In genomic region chr6:113370508-113370907, GRCh38 we compare ENCODE assay signal across 16 cellular contexts.
A peak's percentile ranks its signal among the peaks of the same experiment; 100 is the strongest.
DNase-seq lines count a peak whose midpoint lies in the region; ATAC-seq, FAIRE-seq and TF ChIP-seq lines count a peak whose summit lies in the region.
"Had no signal": no experiment of that assay in that cellular context is flagged by ENCODE, and none has a peak within 500 bp of the region (broad histone marks: within the 10 kb centered on the region; RNA-seq: fewer than 3 reads in every experiment).

No MANE protein-coding gene starts in this region.

- TF ChIP-seq POLR2A in uterus (IDR thresholded peaks at IDR 0.05): no peak

- H3K9ac ChIP-seq in SK-N-MC (ENCODE audit: insufficient read length): no peak overlapping the region
- no peak overlapping the region for H3K9ac ChIP-seq in kidney (ENCODE audit: low read length in 2 of 2)

- 53 to 100% (median 94%) methylated on average over 1 of the region's 1 CpG for WGBS in small intestine, 3 donors

- H3K4me1 ChIP-seq in kidney (ENCODE audit: control insufficient read depth in 1 of 2, insufficient read depth in 1 of 2, low read depth in 1 of 2, low read length in 2 of 2): no peaks in the 10 kb centered on the region
- no peaks in the 10 kb centered on the region for H3K4me1 ChIP-seq in small intestine (ENCODE audit: control insufficient read depth in 2 of 2, insufficient read depth in 1 of 2, low read depth in 1 of 2, low read length in 1 of 2)
- H3K4me1 ChIP-seq in uterus: no peaks in the 10 kb centered on the region
- H3K4me1 ChIP-seq: BE2C, HAP-1 had no signal

- H3K36me3 ChIP-seq in SK-N-MC (ENCODE audit: insufficient read depth, low read length): no peaks in the 10 kb centered on the region
- H3K36me3 ChIP-seq in kidney (ENCODE audit: control insufficient read depth in 1 of 2, insufficient read depth in 2 of 2, low read length in 2 of 2): no peaks in the 10 kb centered on the region
- no peaks in the 10 kb centered on the region for H3K36me3 ChIP-seq in small intestine (ENCODE audit: control insufficient read depth in 2 of 2, insufficient read depth in 2 of 2, low read length in 2 of 2)
- no peaks in the 10 kb centered on the region for H3K36me3 ChIP-seq in uterus
- H3K36me3 ChIP-seq: BE2C, HAP-1 had no signal

- peak overlapping the region; percentile 44 for H3K4me3 ChIP-seq in SK-N-MC
- H3K4me3 ChIP-seq in kidney (ENCODE audit: low read length in 2 of 2): no peak overlapping the region
- no peak overlapping the region for H3K4me3 ChIP-seq in small intestine (ENCODE audit: low read depth in 1 of 2, low read length in 2 of 2)
- H3K4me3 ChIP-seq in uterus: no peak overlapping the region
- H3K4me3 ChIP-seq: HAP-1 had no signal

- no peak for TF ChIP-seq CTCF in kidney (IDR thresholded peaks at IDR 0.05; ENCODE audit: borderline replicate concordance, extremely low read depth, insufficient read depth)
- no peak for TF ChIP-seq CTCF in uterus (IDR thresholded peaks at IDR 0.05)

- H3K27ac ChIP-seq in SK-N-MC (no peak overlapping the region), kidney (ENCODE audit: low read depth in 2 of 2, low read length in 2 of 2) (no peak overlapping the region), small intestine (ENCODE audit: low read depth in 1 of 2, low read length in 1 of 2) (no peak overlapping the region), uterus (no peak overlapping the region)
- H3K27ac ChIP-seq: C4-2B had no signal

- DNase-seq in SK-N-MC (ENCODE audit: low read depth, low spot score) (no peak), kidney (no peak), small intestine (no peak), HuH-7 (ENCODE audit: low spot score) (no peak), uterus (no peak)
- DNase-seq: BE2C; CD4-positive, alpha-beta memory T cell; DMS79; HFFc6 had no signal

- intact Hi-C loops in kidney (cut with DNase I): no loop called here
- intact Hi-C loops in uterus (cut with DNase I; ENCODE audit: low total_unique reads): no loop called here

- FAIRE-seq in G401.6 (lab: Jason Lieb, UNC) (peak; percentile 70), kidney (lab: Jason Lieb, UNC) (peak; percentile 57), small intestine (lab: Jason Lieb, UNC) (peak; percentile 65)
- FAIRE-seq: GM12892, H1, HepG2 had no signal

- H3K9me3 ChIP-seq in SK-N-MC (ENCODE audit: low read depth, low read length) (no peaks in the 10 kb centered on the region), kidney (ENCODE audit: control insufficient read depth in 1 of 2, low read length in 2 of 2) (no peaks in the 10 kb centered on the region), small intestine (ENCODE audit: control insufficient read depth, low read depth) (no peaks in the 10 kb centered on the region), uterus (no peaks in the 10 kb centered on the region)
- H3K9me3 ChIP-seq: BE2C, HAP-1 had no signal

- no peak for ATAC-seq in HG03354 (IDR thresholded peaks at IDR 0.05; ENCODE audit: poor library complexity, severe bottlenecking, unreplicated experiment)
- ATAC-seq: HepG2 had no signal

- H3K27me3 ChIP-seq in small intestine (ENCODE audit: control insufficient read depth in 2 of 2, insufficient read depth in 2 of 2, low read length in 2 of 2): no peaks in the 10 kb centered on the region
- H3K27me3 ChIP-seq in uterus: no peaks in the 10 kb centered on the region
- H3K27me3 ChIP-seq: BE2C had no signal
